5 cellular contexts compared by ENCODE assay signal in the genomic region with DNA sequence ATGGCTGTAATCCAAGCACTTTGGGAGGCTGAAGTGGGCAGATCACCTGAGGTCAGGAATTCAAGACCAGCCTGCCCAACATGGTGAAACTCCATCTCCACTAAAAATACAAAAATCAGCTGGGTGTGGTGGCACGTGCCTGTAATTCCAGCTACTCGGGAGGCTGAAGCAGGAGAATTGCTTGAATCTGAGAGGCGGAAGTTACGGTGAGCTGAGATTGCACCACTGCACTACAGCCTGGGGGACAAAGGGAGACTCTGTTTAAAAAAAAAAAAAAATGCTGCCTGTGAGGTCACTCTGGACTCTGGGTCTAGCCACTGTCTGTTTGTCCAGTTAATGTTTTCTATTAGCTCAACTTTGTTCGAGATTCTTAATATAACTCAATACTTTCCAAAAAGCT.
DNase-seq lines count a peak whose midpoint lies in the region; ATAC-seq, FAIRE-seq and TF ChIP-seq lines count a peak whose summit lies in the region.
"Not testable (repeated sequence)": the region's sequence is repeated elsewhere in the genome, so short reads cannot be mapped to it uniquely, and the experiment has no call there.

No MANE protein-coding gene starts in this region.

- POLR2A ChIA-PET in WTC11 (lab: Charles Lee) = interaction anchor here (0.7 kb wide), 1 partner anchor 1685 kb away, joined by 3 read pairs; no protein-coding TSS in a partner anchor
- POLR2A ChIA-PET in HepG2 (lab: Yijun Ruan, JAX) = not testable (repeated sequence)

- H3K9me3 Mint-ChIP-seq in WTC11 = not testable (repeated sequence)

- H3K27ac Mint-ChIP-seq in WTC11 = not testable (repeated sequence)

- H4K20me1 ChIP-seq in HepG2 (ENCODE audit: insufficient read depth, low read length) = not testable (repeated sequence)

- not testable (repeated sequence) for H3K9me3 ChIP-seq in HepG2 (ENCODE audit: low read length); trophoblast cell (ENCODE audit: insufficient read depth, low read depth, low read length); thyroid gland

- WGBS in HepG2 (ENCODE audit: low lambda C conversion rate) = 1% methylated on average over 5 of the region's 5 CpGs
- WGBS in trophoblast cell (ENCODE audit: extremely low coverage, insufficient coverage, insufficient read length) = no CpG with 5 or more reads among the region's 5 CpGs
- WGBS in thyroid gland, 2 donors = 69 to 73% methylated on average over 5 of the region's 5 CpGs

- not testable (repeated sequence) for H3K27ac ChIP-seq in HepG2 (ENCODE audit: extremely low read length, insufficient read depth, low read length); trophoblast cell (ENCODE audit: low read depth, low read length); thyroid gland

- in situ Hi-C loops in SK-MEL-5 (cut with HindIII; ENCODE audit: low pct_unique_long_range_greater_than_20kb, low sequenced_read_pairs); HepG2 (cut with HindIII; ENCODE audit: extremely low pct_ligation_motif_present, low pct_unique_long_range_greater_than_20kb): not testable (repeated sequence)

- BruUV-seq in HepG2 (replicated peaks; lab: Mats Ljungman, UMichigan) = not testable (repeated sequence)

- H3K27me3 Mint-ChIP-seq in WTC11 (ENCODE audit: low read depth) = not testable (repeated sequence)

- peaks cover 24% of the 10 kb centered on the region for H3K4me1 ChIP-seq in HepG2 (ENCODE audit: insufficient read depth, low read length)
- H3K4me1 ChIP-seq in trophoblast cell (ENCODE audit: control insufficient read depth in 1 of 2, insufficient read depth in 2 of 2, low read length in 2 of 2); thyroid gland: not testable (repeated sequence)

- H2BK12ac ChIP-seq in trophoblast cell (ENCODE audit: low read length) = not testable (repeated sequence)

- H3K36me3 Mint-ChIP-seq in WTC11 = not testable (repeated sequence)

- H3K79me2 ChIP-seq in HepG2 (ENCODE audit: insufficient read depth, low read length); trophoblast cell (ENCODE audit: control insufficient read depth, insufficient read depth, low read length, poor library complexity): not testable (repeated sequence)

- peaks cover 15% of the 10 kb centered on the region for H3K4me1 Mint-ChIP-seq in WTC11

- DNase-seq in SK-MEL-5 (ENCODE audit: low read depth, low spot score) (peak; percentile 26), HepG2 (ENCODE audit: low spot score) (peak; percentile 76), trophoblast cell (peak; percentile 71 to 82), thyroid gland (peak; percentile 35 to 58)
- DNase-seq in WTC11 (ENCODE audit: low spot score) = not testable (repeated sequence)

- CTCF ChIA-PET in WTC11 (lab: Charles Lee); HepG2 (lab: Yijun Ruan, JAX; ENCODE audit: low intra/inter-chr PET ratio, low total read pairs): not testable (repeated sequence)

- H3K9ac ChIP-seq in HepG2 (ENCODE audit: insufficient read depth, low read depth, low read length); trophoblast cell (ENCODE audit: low read length): not testable (repeated sequence)

- not testable (repeated sequence) for H3K14ac ChIP-seq in trophoblast cell (ENCODE audit: low read length)

- FAIRE-seq in HepG2 (lab: Jason Lieb, UNC) = not testable (repeated sequence)

- not testable (repeated sequence) for H4K12ac ChIP-seq in trophoblast cell (ENCODE audit: low read depth, low read length)

- not testable (repeated sequence) for H3K23ac ChIP-seq in trophoblast cell (ENCODE audit: low read length)

- H2BK5ac ChIP-seq in trophoblast cell (ENCODE audit: low read depth, low read length, poor library complexity) = not testable (repeated sequence)

- not testable (repeated sequence) for H4K91ac ChIP-seq in trophoblast cell (ENCODE audit: low read depth, low read length)

- H2AFZ ChIP-seq in HepG2 (ENCODE audit: low read length); trophoblast cell (ENCODE audit: insufficient read depth, low read length, poor library complexity): not testable (repeated sequence)

- H3K18ac ChIP-seq in trophoblast cell (ENCODE audit: low read length) = not testable (repeated sequence)

- not testable (repeated sequence) for H3K4ac ChIP-seq in trophoblast cell (ENCODE audit: low read depth, low read length)

- not testable (repeated sequence) for ATAC-seq in WTC11
- peak; percentile 97 for ATAC-seq in HepG2

- not testable (repeated sequence) for H2BK120ac ChIP-seq in trophoblast cell (ENCODE audit: insufficient read depth, low read length, poor library complexity)

- peak in 1 of 2 experiments; percentile 29; a peak in 1 of 4 replicates for TF ChIP-seq EP300 in HepG2 (IDR thresholded peaks at IDR 0.05; ENCODE audit: low read depth in 2 of 2, low read length in 2 of 2)
- not testable (repeated sequence) for TF ChIP-seq EP300 in HepG2 (CRISPR knock-in tag; IDR thresholded peaks at IDR 0.05; ENCODE audit: borderline replicate concordance)

- TF ChIP-seq RAD21 in HepG2 (CRISPR knock-in tag; IDR thresholded peaks at IDR 0.05) = not testable (repeated sequence)

- TF ChIP-seq CTCF in WTC11 (IDR thresholded peaks at IDR 0.05); HepG2 (CRISPR knock-in tag; IDR thresholded peaks at IDR 0.05); thyroid gland (IDR thresholded peaks at IDR 0.05): not testable (repeated sequence)

- H4K8ac ChIP-seq in trophoblast cell (ENCODE audit: low read depth, low read length) = not testable (repeated sequence)

- H3K79me1 ChIP-seq in trophoblast cell (ENCODE audit: low read length) = not testable (repeated sequence)

- not testable (repeated sequence) for H3K4me3 Mint-ChIP-seq in WTC11

- H3K27me3 ChIP-seq in HepG2 (ENCODE audit: control insufficient read depth in 1 of 2, insufficient read depth in 2 of 2, low read length in 2 of 2); trophoblast cell (ENCODE audit: insufficient read depth, low read length); thyroid gland: not testable (repeated sequence)

- H2AK5ac ChIP-seq in trophoblast cell (ENCODE audit: low read length) = not testable (repeated sequence)

- H3K4me3 ChIP-seq in HepG2 (replicated peaks in 1 of 3; ENCODE audit: insufficient read depth in 1 of 3, low read depth in 2 of 3, low read length in 3 of 3); trophoblast cell (ENCODE audit: low read depth, low read length); thyroid gland (replicated peaks in 1 of 3): not testable (repeated sequence)

- not testable (repeated sequence) for H3K36me3 ChIP-seq in HepG2 (replicated peaks in 1 of 2; ENCODE audit: control insufficient read depth in 1 of 2, insufficient read depth in 2 of 2, low read length in 2 of 2); trophoblast cell (ENCODE audit: control insufficient read depth in 1 of 2, insufficient read depth in 2 of 2, low read length in 2 of 2); thyroid gland

- TF ChIP-seq POLR2A in HepG2 (IDR thresholded peaks at IDR 0.05; ENCODE audit: insufficient read depth in 1 of 2, low read depth in 2 of 2, low read length in 2 of 2); thyroid gland (IDR thresholded peaks at IDR 0.05): not testable (repeated sequence)

- not testable (repeated sequence) for H3K4me2 ChIP-seq in HepG2 (ENCODE audit: low read depth, low read length); trophoblast cell (ENCODE audit: low read length)

- intact Hi-C loops in HepG2 (cut with micrococcal nuclease; ENCODE audit: unreplicated experiment) = loop anchor here (1.0 kb wide), 1 partner anchor 55 kb away; no protein-coding TSS in a partner anchor
- intact Hi-C loops in thyroid gland (cut with DNase I) = not testable (repeated sequence)

TF ChIP-seq in WTC11, 78 proteins besides CTCF, POLR2A, EP300 and RAD21:
- TF ChIP-seq GABPB1 (CRISPR knock-in tag; IDR thresholded peaks at IDR 0.05) = peak; percentile 33; the same call in 1 of the 2 replicates

TF ChIP-seq in HepG2, 621 proteins besides CTCF, POLR2A, EP300 and RAD21 (continues in another document):
- peak; percentile 79 for TF ChIP-seq CEBPB (IDR thresholded peaks at IDR 0.05; ENCODE audit: borderline replicate concordance, low read depth, low read length)
- not testable (repeated sequence) for TF ChIP-seq SOX6 (IDR thresholded peaks at IDR 0.05)
- TF ChIP-seq SOX6 (CRISPR knock-in tag; IDR thresholded peaks at IDR 0.05) = peak; percentile 76
- TF ChIP-seq, protein P1, sequence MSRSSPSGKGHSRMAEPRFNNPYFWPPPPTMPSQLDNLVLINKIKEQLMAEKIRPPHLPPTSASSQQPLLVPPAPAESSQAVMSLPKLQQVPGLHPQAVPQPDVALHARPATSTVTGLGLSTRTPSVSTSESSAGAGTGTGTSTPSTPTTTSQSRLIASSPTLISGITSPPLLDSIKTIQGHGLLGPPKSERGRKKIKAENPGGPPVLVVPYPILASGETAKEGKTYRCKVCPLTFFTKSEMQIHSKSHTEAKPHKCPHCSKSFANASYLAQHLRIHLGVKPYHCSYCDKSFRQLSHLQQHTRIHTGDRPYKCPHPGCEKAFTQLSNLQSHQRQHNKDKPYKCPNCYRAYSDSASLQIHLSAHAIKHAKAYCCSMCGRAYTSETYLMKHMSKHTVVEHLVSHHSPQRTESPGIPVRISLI (CRISPR knock-in tag; IDR thresholded peaks at IDR 0.05; ENCODE audit: borderline replicate concordance) = peak; percentile 97
- TF ChIP-seq PHF21A (CRISPR knock-in tag; IDR thresholded peaks at IDR 0.05) = peak; percentile 57
- TF ChIP-seq, protein P2, sequence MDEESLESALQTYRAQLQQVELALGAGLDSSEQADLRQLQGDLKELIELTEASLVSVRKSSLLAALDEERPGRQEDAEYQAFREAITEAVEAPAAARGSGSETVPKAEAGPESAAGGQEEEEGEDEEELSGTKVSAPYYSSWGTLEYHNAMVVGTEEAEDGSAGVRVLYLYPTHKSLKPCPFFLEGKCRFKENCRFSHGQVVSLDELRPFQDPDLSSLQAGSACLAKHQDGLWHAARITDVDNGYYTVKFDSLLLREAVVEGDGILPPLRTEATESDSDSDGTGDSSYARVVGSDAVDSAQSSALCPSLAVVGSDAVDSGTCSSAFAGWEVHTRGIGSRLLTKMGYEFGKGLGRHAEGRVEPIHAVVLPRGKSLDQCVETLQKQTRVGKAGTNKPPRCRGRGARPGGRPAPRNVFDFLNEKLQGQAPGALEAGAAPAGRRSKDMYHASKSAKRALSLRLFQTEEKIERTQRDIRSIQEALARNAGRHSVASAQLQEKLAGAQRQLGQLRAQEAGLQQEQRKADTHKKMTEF (CRISPR knock-in tag; IDR thresholded peaks at IDR 0.05) = peak; percentile 65
